8 cellular contexts compared by ENCODE assay signal in genomic region chr1:26887125-26887524, GRCh38. TPM values are rescaled to one million over a fixed set of nuclear protein-coding genes. Genes with fewer than 3 reads are reported as not detected.
DNase-seq lines count a peak whose midpoint lies in the region; FAIRE-seq and TF ChIP-seq lines count a peak whose summit lies in the region.
"Had no signal": no experiment of that assay in that cellular context is flagged by ENCODE, and none has a peak within 500 bp of the region (broad histone marks: within the 10 kb centered on the region; RNA-seq: fewer than 3 reads in every experiment).

No MANE protein-coding gene starts in this region.

- FAIRE-seq in D721Med (lab: Jason Lieb, UNC), result no peak

- peak overlapping the region; percentile 54 for H3K27ac Mint-ChIP-seq in mesothelial cell of epicardium

- H3K36me3 Mint-ChIP-seq in mesothelial cell of epicardium, result peaks cover 35% of the 10 kb centered on the region

- H3K4me3 Mint-ChIP-seq in mesothelial cell of epicardium, result peak overlapping the region; percentile 45

- in situ Hi-C loops in KBM-7 (cut with MboI; ENCODE audit: low pct_unique_long_range_greater_than_20kb, low sequenced_read_pairs), result no loop called here

- H3K27me3 Mint-ChIP-seq in mesothelial cell of epicardium (ENCODE audit: low read depth), result no peaks in the 10 kb centered on the region

- TF ChIP-seq CTCF in D721Med (IDR thresholded peaks at IDR 0.05; ENCODE audit: insufficient read depth, missing control alignments) (peak; percentile 34), mesothelial cell of epicardium (IDR thresholded peaks at IDR 0.05; ENCODE audit: unreplicated experiment) (peak; percentile 46)

- no peaks in the 10 kb centered on the region for H3K9me3 Mint-ChIP-seq in mesothelial cell of epicardium

- H3K4me1 Mint-ChIP-seq in mesothelial cell of epicardium, result peaks cover 24% of the 10 kb centered on the region

- no peak for DNase-seq in D721Med (ENCODE audit: insufficient read length, low spot score)
- peak; percentile 47 for DNase-seq in KBM-7
- peak; percentile 54 for DNase-seq in amniotic epithelial cell (ENCODE audit: low read depth)
- DNase-seq in mesothelial cell of epicardium (ENCODE audit: low spot score in 2 of 2, unreplicated experiment in 2 of 2), result no peak
- DNase-seq in central memory CD4-positive, alpha-beta T cell, result no peak
- no peak for DNase-seq in DMS79 treated with DMSO at 0.1 percent for 48 hours (lab: John Stamatoyannopoulos, UW)
- DNase-seq in stimulated activated CD4-positive, alpha-beta T cell treated with anti-CD3 and anti-CD28 coated beads, Interleukin-4, amount 100 ng/mL, for 1 hour, result no peak

RNA-seq across cellular contexts. Expression of gene GPN2, which starts 3.0 kb away (rescaled TPM):
- total RNA-seq in mesothelial cell of epicardium, result 31.1 to 33.4 TPM (median 32.3 TPM) in 3 replicates

RNA-seq across cellular contexts. Expression of gene GPATCH3, which starts 13.1 kb away (rescaled TPM):
- total RNA-seq in mesothelial cell of epicardium, result 19.5 to 23.5 TPM (median 19.8 TPM) in 3 replicates

RNA-seq across cellular contexts. Expression of gene SFN, which starts 24.2 kb away (rescaled TPM):
- total RNA-seq in mesothelial cell of epicardium, result 2.7 to 4.4 TPM (median 3.8 TPM) in 3 replicates

RNA-seq across cellular contexts. Expression of gene NR0B2, which starts 26.6 kb away (rescaled TPM):
- total RNA-seq in mesothelial cell of epicardium, result not detected in 3 replicates
- total RNA-seq: ascending aorta had no signal

RNA-seq across cellular contexts. Expression of gene NUDC, which starts 34.4 kb away (rescaled TPM):
- 50.8 to 55.3 TPM (median 54.4 TPM) in 3 replicates for total RNA-seq in mesothelial cell of epicardium

Comparison
In these comparisons a context has a peak if more than half of its experiments do, and no peak if none do; other contexts are left out.
1. DNase-seq: peak in KBM-7 (single experiment) and amniotic epithelial cell (single experiment); none in D721Med (single experiment), mesothelial cell of epicardium (0 of 2), central memory CD4-positive, alpha-beta T cell (single experiment), DMS79 treated with DMSO at 0.1 percent for 48 hours (single experiment) and stimulated activated CD4-positive, alpha-beta T cell treated with anti-CD3 and anti-CD28 coated beads, Interleukin-4, amount 100 ng/mL, for 1 hour (single experiment).